Comparison of ENCODE assay signal across 8 cellular contexts in genomic region chr12:64674367-64674922, GRCh38.
DNase-seq lines count a peak whose midpoint lies in the region; ATAC-seq and TF ChIP-seq lines count a peak whose summit lies in the region.

No MANE protein-coding gene starts in this region.

- H3K4me3 Mint-ChIP-seq in activated CD4-positive, alpha-beta memory T cell treated with anti-CD3 and anti-CD28 coated beads for 36 hours = peak overlapping the region; percentile 53

- WGBS in esophagus squamous epithelium, 2 donors = 82 to 85% methylated on average over 10 of the region's 10 CpGs

- H3K4me3 ChIP-seq in esophagus squamous epithelium = no peak overlapping the region
- H3K4me3 ChIP-seq in stomach smooth muscle (ENCODE audit: low read length in 2 of 2) = no peak overlapping the region

- peaks cover 14 to 98% (median 55%) of the 10 kb centered on the region in 3 donors for H3K4me1 ChIP-seq in esophagus squamous epithelium
- H3K4me1 ChIP-seq in stomach smooth muscle (ENCODE audit: control insufficient read depth, insufficient read depth, low read length) = peaks cover 71% of the 10 kb centered on the region

- H3K9me3 ChIP-seq in esophagus squamous epithelium = no peaks in the 10 kb centered on the region
- no peaks in the 10 kb centered on the region for H3K9me3 ChIP-seq in stomach smooth muscle (ENCODE audit: control insufficient read depth in 2 of 2, low read length in 2 of 2)

- H3K27ac ChIP-seq in esophagus squamous epithelium (peak overlapping the region; percentile 11 to 88 (median 74)), stomach smooth muscle (ENCODE audit: low read length) (peak overlapping the region; percentile 91)

- H3K27me3 ChIP-seq in esophagus squamous epithelium (no peaks in the 10 kb centered on the region), stomach smooth muscle (ENCODE audit: control insufficient read depth in 1 of 2, insufficient read depth in 2 of 2, low read length in 2 of 2) (no peaks in the 10 kb centered on the region)

- peak overlapping the region; percentile 34 to 62 for H3K9ac ChIP-seq in stomach smooth muscle (ENCODE audit: low read length in 2 of 2)

- no peaks in the 10 kb centered on the region for H3K9me3 Mint-ChIP-seq in activated CD4-positive, alpha-beta memory T cell treated with anti-CD3 and anti-CD28 coated beads for 36 hours

- intact Hi-C loops in activated CD4-positive, alpha-beta memory T cell treated with anti-CD3 and anti-CD28 coated beads for 36 hours (cut with micrococcal nuclease) = loop anchor here (5.0 kb wide), 1 partner anchor 272 kb away; the partner anchor contains the start of gene XPOT
- intact Hi-C loops in esophagus squamous epithelium (cut with DNase I) (no loop called here), head of caudate nucleus (cut with DNase I) (no loop called here)

- CTCF ChIA-PET in activated CD4-positive, alpha-beta memory T cell treated with anti-CD3 and anti-CD28 coated beads for 36 hours (lab: Charles Lee) = interaction anchor here (0.6 to 1.2 kb wide), 4 partner anchors 24 to 93 kb away, joined by 3 to 5 read pairs (median 4); no protein-coding TSS in a partner anchor

- H3K27me3 Mint-ChIP-seq in activated CD4-positive, alpha-beta memory T cell treated with anti-CD3 and anti-CD28 coated beads for 36 hours = no peaks in the 10 kb centered on the region

- peak; percentile 64 for DNase-seq in activated T-cell treated with anti-CD3 and anti-CD28 coated beads, Interleukin-2, amount 50 U/mL, for 1 hour
- DNase-seq in activated T-cell treated with anti-CD3 and anti-CD28 coated beads, Interleukin-2, amount 50 U/mL, for 48 hours = no peak
- peak; percentile 51 for DNase-seq in activated CD4-positive, alpha-beta memory T cell treated with anti-CD3 and anti-CD28 coated beads for 36 hours
- no peak for DNase-seq in esophagus squamous epithelium (lab: John Stamatoyannopoulos, UW)
- no peak for DNase-seq in head of caudate nucleus

- TF ChIP-seq CTCF in esophagus squamous epithelium (IDR thresholded peaks at IDR 0.05) = no peak

- H3K4me1 Mint-ChIP-seq in activated CD4-positive, alpha-beta memory T cell treated with anti-CD3 and anti-CD28 coated beads for 36 hours (ENCODE audit: low read depth) = peaks cover 88% of the 10 kb centered on the region

- H3K36me3 ChIP-seq in esophagus squamous epithelium (no peaks in the 10 kb centered on the region), stomach smooth muscle (ENCODE audit: control insufficient read depth in 2 of 2, insufficient read depth in 2 of 2, low read length in 2 of 2) (no peaks in the 10 kb centered on the region)

- H3K27ac Mint-ChIP-seq in activated CD4-positive, alpha-beta memory T cell treated with anti-CD3 and anti-CD28 coated beads for 36 hours = peak overlapping the region; percentile 92

- H3K36me3 Mint-ChIP-seq in activated CD4-positive, alpha-beta memory T cell treated with anti-CD3 and anti-CD28 coated beads for 36 hours = no peaks in the 10 kb centered on the region

- no peak for TF ChIP-seq POLR2A in esophagus squamous epithelium (IDR thresholded peaks at IDR 0.05)

- no peak for ATAC-seq in HG03342 (IDR thresholded peaks at IDR 0.05; ENCODE audit: unreplicated experiment)
- ATAC-seq in GM19455 (IDR thresholded peaks at IDR 0.05; ENCODE audit: unreplicated experiment) = no peak

- POLR2A ChIA-PET in activated CD4-positive, alpha-beta memory T cell treated with anti-CD3 and anti-CD28 coated beads for 36 hours (lab: Charles Lee) = interaction anchor here (1.0 kb wide), 1 partner anchor 9 kb away, joined by 3 read pairs; no protein-coding TSS in a partner anchor

Comparison
In these comparisons a context has a peak if more than half of its experiments do, and no peak if none do; other contexts are left out.
1. DNase-seq: peak in activated T-cell treated with anti-CD3 and anti-CD28 coated beads, Interleukin-2, amount 50 U/mL, for 1 hour (single experiment) and activated CD4-positive, alpha-beta memory T cell treated with anti-CD3 and anti-CD28 coated beads for 36 hours (single experiment); none in activated T-cell treated with anti-CD3 and anti-CD28 coated beads, Interleukin-2, amount 50 U/mL, for 48 hours (0 of 2), esophagus squamous epithelium (single experiment) and head of caudate nucleus (0 of 42).